In genomic region chr2:217919781-217920351, GRCh38 we compare ENCODE assay signal across 8 cellular contexts.
DNase-seq lines count a peak whose midpoint lies in the region; FAIRE-seq lines count a peak whose summit lies in the region.

No MANE protein-coding gene starts in this region.

- H3K36me3 ChIP-seq in skeletal muscle satellite cell (ENCODE audit: insufficient read depth, low read length): peaks cover 23% of the 10 kb centered on the region

- no peaks in the 10 kb centered on the region for H3K9me3 ChIP-seq in skeletal muscle satellite cell (replicated peaks; ENCODE audit: low read length)

- no peak overlapping the region for H3K4me3 ChIP-seq in skeletal muscle satellite cell (ENCODE audit: low read length)

- FAIRE-seq in frontal cortex (lab: Jason Lieb, UNC): no peak

- no peaks in the 10 kb centered on the region for H3K27me3 ChIP-seq in skeletal muscle satellite cell (ENCODE audit: control insufficient read depth, insufficient read depth, low read length)

- H3K4me1 ChIP-seq in skeletal muscle satellite cell (ENCODE audit: control insufficient read depth, insufficient read depth, low read length): peaks cover 52% of the 10 kb centered on the region

- DNase-seq in ELF-1 (ENCODE audit: low read depth, low spot score) (peak; percentile 57), astrocyte of the hippocampus (ENCODE audit: low read depth, low spot score) (peak; percentile 91), hepatic stellate cell (ENCODE audit: low spot score) (peak; percentile 85), HPDE6-E6E7 (ENCODE audit: extremely low spot score) (no peak), superior temporal gyrus (ENCODE audit: extremely low spot score) (no peak), NCI-H128 (lab: John Stamatoyannopoulos, UW; ENCODE audit: unreplicated experiment) (no peak), frontal cortex (ENCODE audit: low spot score in 2 of 2) (no peak)

- H3K4me2 ChIP-seq in skeletal muscle satellite cell (ENCODE audit: low read length): peak overlapping the region; percentile 41

- H3K9ac ChIP-seq in skeletal muscle satellite cell (ENCODE audit: low read depth, low read length): no peak overlapping the region

Comparison
In these comparisons a context has a peak if more than half of its experiments do, and no peak if none do; other contexts are left out.
1. DNase-seq: peak in ELF-1 (single experiment), astrocyte of the hippocampus (single experiment) and hepatic stellate cell (single experiment); none in HPDE6-E6E7 (single experiment), superior temporal gyrus (single experiment), NCI-H128 (single experiment) and frontal cortex (0 of 2).